In genomic region chr1:25744636-25745425, GRCh38 we compare ENCODE assay signal across 1 cellular context.
TF ChIP-seq lines count a peak whose summit lies in the region.

No MANE protein-coding gene starts in this region.

TF ChIP-seq in K562, 482 proteins besides CTCF, POLR2A, EP300 and RAD21 (continued from another document):
- TF ChIP-seq, protein P1, sequence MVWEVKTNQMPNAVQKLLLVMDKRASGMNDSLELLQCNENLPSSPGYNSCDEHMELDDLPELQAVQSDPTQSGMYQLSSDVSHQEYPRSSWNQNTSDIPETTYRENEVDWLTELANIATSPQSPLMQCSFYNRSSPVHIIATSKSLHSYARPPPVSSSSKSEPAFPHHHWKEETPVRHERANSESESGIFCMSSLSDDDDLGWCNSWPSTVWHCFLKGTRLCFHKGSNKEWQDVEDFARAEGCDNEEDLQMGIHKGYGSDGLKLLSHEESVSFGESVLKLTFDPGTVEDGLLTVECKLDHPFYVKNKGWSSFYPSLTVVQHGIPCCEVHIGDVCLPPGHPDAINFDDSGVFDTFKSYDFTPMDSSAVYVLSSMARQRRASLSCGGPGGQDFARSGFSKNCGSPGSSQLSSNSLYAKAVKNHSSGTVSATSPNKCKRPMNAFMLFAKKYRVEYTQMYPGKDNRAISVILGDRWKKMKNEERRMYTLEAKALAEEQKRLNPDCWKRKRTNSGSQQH (CRISPR knock-in tag; IDR thresholded peaks at IDR 0.05): no peak
- TF ChIP-seq, protein P2, sequence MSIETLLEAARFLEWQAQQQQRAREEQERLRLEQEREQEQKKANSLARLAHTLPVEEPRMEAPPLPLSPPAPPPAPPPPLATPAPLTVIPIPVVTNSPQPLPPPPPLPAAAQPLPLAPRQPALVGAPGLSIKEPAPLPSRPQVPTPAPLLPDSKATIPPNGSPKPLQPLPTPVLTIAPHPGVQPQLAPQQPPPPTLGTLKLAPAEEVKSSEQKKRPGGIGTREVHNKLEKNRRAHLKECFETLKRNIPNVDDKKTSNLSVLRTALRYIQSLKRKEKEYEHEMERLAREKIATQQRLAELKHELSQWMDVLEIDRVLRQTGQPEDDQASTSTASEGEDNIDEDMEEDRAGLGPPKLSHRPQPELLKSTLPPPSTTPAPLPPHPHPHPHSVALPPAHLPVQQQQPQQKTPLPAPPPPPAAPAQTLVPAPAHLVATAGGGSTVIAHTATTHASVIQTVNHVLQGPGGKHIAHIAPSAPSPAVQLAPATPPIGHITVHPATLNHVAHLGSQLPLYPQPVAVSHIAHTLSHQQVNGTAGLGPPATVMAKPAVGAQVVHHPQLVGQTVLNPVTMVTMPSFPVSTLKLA (conservative IDR thresholded peaks at IDR 0.05): no peak
- TF ChIP-seq ZNF444 (CRISPR knock-in tag; IDR thresholded peaks at IDR 0.05): no peak
